In the genomic region with DNA sequence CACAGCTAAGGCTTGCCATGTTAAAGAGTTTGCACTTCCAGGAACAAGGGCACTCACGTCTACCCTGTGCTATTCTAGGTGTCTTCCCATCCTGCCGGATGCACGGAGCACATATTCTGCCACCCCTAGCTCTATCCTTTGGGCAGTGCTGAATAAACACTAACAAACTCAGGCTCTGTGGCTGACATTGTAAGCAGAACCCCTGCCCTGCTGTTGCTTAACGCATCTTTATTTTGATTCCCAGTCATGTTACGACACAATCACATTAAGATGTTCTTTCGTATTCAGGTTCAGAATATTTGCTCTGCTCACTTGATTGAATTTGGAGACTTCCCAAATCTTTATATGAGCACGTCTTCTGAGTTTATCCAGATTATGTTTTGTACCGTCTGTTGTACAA, we compare ENCODE assay signal across 2 cellular contexts.
TF ChIP-seq lines count a peak whose summit lies in the region.

No MANE protein-coding gene starts in this region.

TF ChIP-seq in liver, 16 proteins besides CTCF, POLR2A, EP300 and RAD21:
- TF ChIP-seq YY1 (IDR thresholded peaks at IDR 0.05): peak; percentile 81
- TF ChIP-seq TAF1 (conservative IDR thresholded peaks at IDR 0.05): no peak
- no peak for TF ChIP-seq HNF4G (IDR thresholded peaks at IDR 0.05)
- TF ChIP-seq, protein P1, sequence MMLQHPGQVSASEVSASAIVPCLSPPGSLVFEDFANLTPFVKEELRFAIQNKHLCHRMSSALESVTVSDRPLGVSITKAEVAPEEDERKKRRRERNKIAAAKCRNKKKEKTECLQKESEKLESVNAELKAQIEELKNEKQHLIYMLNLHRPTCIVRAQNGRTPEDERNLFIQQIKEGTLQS (IDR thresholded peaks at IDR 0.05): no peak
- TF ChIP-seq, protein P2, sequence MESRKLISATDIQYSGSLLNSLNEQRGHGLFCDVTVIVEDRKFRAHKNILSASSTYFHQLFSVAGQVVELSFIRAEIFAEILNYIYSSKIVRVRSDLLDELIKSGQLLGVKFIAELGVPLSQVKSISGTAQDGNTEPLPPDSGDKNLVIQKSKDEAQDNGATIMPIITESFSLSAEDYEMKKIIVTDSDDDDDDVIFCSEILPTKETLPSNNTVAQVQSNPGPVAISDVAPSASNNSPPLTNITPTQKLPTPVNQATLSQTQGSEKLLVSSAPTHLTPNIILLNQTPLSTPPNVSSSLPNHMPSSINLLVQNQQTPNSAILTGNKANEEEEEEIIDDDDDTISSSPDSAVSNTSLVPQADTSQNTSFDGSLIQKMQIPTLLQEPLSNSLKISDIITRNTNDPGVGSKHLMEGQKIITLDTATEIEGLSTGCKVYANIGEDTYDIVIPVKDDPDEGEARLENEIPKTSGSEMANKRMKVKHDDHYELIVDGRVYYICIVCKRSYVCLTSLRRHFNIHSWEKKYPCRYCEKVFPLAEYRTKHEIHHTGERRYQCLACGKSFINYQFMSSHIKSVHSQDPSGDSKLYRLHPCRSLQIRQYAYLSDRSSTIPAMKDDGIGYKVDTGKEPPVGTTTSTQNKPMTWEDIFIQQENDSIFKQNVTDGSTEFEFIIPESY (IDR thresholded peaks at IDR 0.05): peak; percentile 27
- peak; percentile 85 for TF ChIP-seq FOXA2 (IDR thresholded peaks at IDR 0.05)
- TF ChIP-seq GABPA (IDR thresholded peaks at IDR 0.05 in 1 of 2, conservative IDR thresholded peaks at IDR 0.05 in 1 of 2): no peak
- TF ChIP-seq RXRA (IDR thresholded peaks at IDR 0.05): peak; percentile 45 to 87
- TF ChIP-seq SP1 (IDR thresholded peaks at IDR 0.05): peak; percentile 40
- TF ChIP-seq, protein P3, sequence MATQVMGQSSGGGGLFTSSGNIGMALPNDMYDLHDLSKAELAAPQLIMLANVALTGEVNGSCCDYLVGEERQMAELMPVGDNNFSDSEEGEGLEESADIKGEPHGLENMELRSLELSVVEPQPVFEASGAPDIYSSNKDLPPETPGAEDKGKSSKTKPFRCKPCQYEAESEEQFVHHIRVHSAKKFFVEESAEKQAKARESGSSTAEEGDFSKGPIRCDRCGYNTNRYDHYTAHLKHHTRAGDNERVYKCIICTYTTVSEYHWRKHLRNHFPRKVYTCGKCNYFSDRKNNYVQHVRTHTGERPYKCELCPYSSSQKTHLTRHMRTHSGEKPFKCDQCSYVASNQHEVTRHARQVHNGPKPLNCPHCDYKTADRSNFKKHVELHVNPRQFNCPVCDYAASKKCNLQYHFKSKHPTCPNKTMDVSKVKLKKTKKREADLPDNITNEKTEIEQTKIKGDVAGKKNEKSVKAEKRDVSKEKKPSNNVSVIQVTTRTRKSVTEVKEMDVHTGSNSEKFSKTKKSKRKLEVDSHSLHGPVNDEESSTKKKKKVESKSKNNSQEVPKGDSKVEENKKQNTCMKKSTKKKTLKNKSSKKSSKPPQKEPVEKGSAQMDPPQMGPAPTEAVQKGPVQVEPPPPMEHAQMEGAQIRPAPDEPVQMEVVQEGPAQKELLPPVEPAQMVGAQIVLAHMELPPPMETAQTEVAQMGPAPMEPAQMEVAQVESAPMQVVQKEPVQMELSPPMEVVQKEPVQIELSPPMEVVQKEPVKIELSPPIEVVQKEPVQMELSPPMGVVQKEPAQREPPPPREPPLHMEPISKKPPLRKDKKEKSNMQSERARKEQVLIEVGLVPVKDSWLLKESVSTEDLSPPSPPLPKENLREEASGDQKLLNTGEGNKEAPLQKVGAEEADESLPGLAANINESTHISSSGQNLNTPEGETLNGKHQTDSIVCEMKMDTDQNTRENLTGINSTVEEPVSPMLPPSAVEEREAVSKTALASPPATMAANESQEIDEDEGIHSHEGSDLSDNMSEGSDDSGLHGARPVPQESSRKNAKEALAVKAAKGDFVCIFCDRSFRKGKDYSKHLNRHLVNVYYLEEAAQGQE (IDR thresholded peaks at IDR 0.05): peak; percentile 96
- TF ChIP-seq HNF4A (conservative IDR thresholded peaks at IDR 0.05): peak; percentile 68 to 81
- peak; percentile 59 for TF ChIP-seq FOXA1 (IDR thresholded peaks at IDR 0.05)
- peak; percentile 27 to 70 for TF ChIP-seq JUND (IDR thresholded peaks at IDR 0.05)
- peak in 1 of 2 donors; percentile 35 for TF ChIP-seq EGR1 (IDR thresholded peaks at IDR 0.05; ENCODE audit: low read depth in 2 of 2)
- TF ChIP-seq, protein P4, sequence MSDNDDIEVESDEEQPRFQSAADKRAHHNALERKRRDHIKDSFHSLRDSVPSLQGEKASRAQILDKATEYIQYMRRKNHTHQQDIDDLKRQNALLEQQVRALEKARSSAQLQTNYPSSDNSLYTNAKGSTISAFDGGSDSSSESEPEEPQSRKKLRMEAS (IDR thresholded peaks at IDR 0.05): peak; percentile 69
- TF ChIP-seq NR2F2 (IDR thresholded peaks at IDR 0.05): no peak

TF ChIP-seq in HepG2, 621 proteins besides CTCF, POLR2A, EP300 and RAD21:
- TF ChIP-seq FOXK1 (CRISPR knock-in tag; IDR thresholded peaks at IDR 0.05; ENCODE audit: borderline replicate concordance, low read depth): no peak
